Comparison of ENCODE assay signal across 19 cellular contexts in the genomic region with DNA sequence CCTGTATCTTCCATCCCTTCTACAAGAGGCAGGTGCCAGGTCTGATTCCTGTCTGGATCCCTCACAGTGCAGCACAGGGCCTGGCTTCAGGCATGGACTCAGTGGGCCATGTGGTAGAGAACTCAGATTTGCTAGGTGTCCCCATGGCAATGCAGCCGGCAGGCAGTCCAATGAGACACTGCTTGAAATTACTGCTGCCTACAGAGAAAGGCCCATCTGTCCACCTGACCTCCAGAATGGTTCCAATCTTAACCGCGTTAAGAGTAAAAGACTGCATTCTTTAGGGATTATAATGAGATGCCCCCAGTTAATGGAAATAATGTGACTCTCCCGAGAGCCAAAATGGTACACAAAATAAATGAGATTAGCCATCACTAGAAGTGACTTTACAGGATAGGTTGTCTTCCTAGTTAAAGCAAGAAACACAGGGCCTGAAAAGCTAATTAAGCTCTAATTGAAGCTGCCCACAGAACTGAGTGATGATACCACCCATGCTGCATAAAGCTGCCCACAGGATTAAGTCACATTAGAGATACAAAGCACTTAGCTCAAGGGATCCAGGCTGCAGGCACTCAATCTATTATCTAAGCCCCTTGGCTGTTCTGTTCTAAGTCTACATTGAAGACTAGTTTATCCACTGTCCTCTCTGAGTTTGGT. TPM values are rescaled to one million over a fixed set of nuclear protein-coding genes. Genes with fewer than 3 reads are reported as not detected.
DNase-seq lines count a peak whose midpoint lies in the region; ATAC-seq and TF ChIP-seq lines count a peak whose summit lies in the region.
"Had no signal": no experiment of that assay in that cellular context is flagged by ENCODE, and none has a peak within 500 bp of the region (broad histone marks: within the 10 kb centered on the region; RNA-seq: fewer than 3 reads in every experiment).

No MANE protein-coding gene starts in this region.

- H3K36me3 ChIP-seq in psoas muscle (ENCODE audit: insufficient read depth in 1 of 2, low read depth in 1 of 2), result peaks cover 4 to 10% of the 10 kb centered on the region in 2 donors
- H3K36me3 ChIP-seq: right atrium auricular region had no signal

- intact Hi-C loops in psoas muscle (cut with DNase I), result loop anchor here in 1 of 2 donors (10.0 kb wide), 1 partner anchor 52 kb away; a partner anchor contains a TSS

- TF ChIP-seq CTCF in chondrocyte (IDR thresholded peaks at IDR 0.05), result no peak
- TF ChIP-seq CTCF in psoas muscle (IDR thresholded peaks at IDR 0.05), result no peak

- no peaks in the 10 kb centered on the region for H3K27me3 Mint-ChIP-seq in chondrocyte (ENCODE audit: low read depth)
- H3K27me3 Mint-ChIP-seq: activated B cell treated with CpG ODN at 0.5 μM for 24 hours had no signal

- peaks cover 84% of the 10 kb centered on the region for H3K4me1 Mint-ChIP-seq in chondrocyte (ENCODE audit: low read depth)

- H3K4me1 ChIP-seq in psoas muscle, result peaks cover 90% of the 10 kb centered on the region

- WGBS in psoas muscle, 3 donors, result 56 to 75% (median 65%) methylated on average over 4 of the region's 4 CpGs

- in situ Hi-C loops in G401 (cut with HindIII; ENCODE audit: low sequenced_read_pairs), result no loop called here

- no peak for ATAC-seq in psoas muscle
- ATAC-seq in HG03457 (IDR thresholded peaks at IDR 0.05; ENCODE audit: unreplicated experiment), result no peak
- ATAC-seq in GM21737 (IDR thresholded peaks at IDR 0.05; ENCODE audit: unreplicated experiment), result no peak
- ATAC-seq in HG02973 (IDR thresholded peaks at IDR 0.05; ENCODE audit: unreplicated experiment), result no peak
- ATAC-seq: natural killer cell had no signal

- H3K27ac Mint-ChIP-seq in chondrocyte (ENCODE audit: unreplicated experiment), result peak overlapping the region; percentile 34
- H3K27ac Mint-ChIP-seq: activated B cell treated with CpG ODN at 0.5 μM for 24 hours; activated T-helper 1 cell treated with anti-CD3 and anti-CD28 coated beads, Interleukin-12 subunit alpha, Interleukin-12 subunit beta, Interleukin-2, Interleukin-4 antibody, amounts not matched to agents 30 ng/mL and 10 ng/mL and 1 ng/mL, durations not matched to agents 14 hours and 24 hours and 36 hours had no signal

- DNase-seq in G401 (ENCODE audit: low spot score), result peak; percentile 69
- DNase-seq in NCI-H82 treated with DMSO at 0.1 percent for 48 hours (lab: John Stamatoyannopoulos, UW; ENCODE audit: unreplicated experiment), result peak; percentile 99
- DNase-seq in chondrocyte (ENCODE audit: low spot score), result no peak
- no peak for DNase-seq in psoas muscle
- DNase-seq in cortex of kidney (lab: John Stamatoyannopoulos, UW), result no peak
- DNase-seq: activated B cell treated with CpG ODN at 0.5 μM for 24 hours; activated CD4-positive, alpha-beta T cell treated with anti-CD3 and anti-CD28 coated beads, Interleukin-2, amount 50 U/mL, for 4 hours; activated CD8-positive, alpha-beta memory T cell treated with anti-CD3 and anti-CD28 coated beads, Interleukin-2, amount 50 U/mL, for 4 hours; activated naive CD4-positive, alpha-beta T cell treated with anti-CD3 and anti-CD28 coated beads, Interleukin-2, amount 50 U/mL, for 16 hours; natural killer cell; NCI-H510A; SIG-M5; stimulated activated CD4-positive, alpha-beta T cell treated with anti-CD3 and anti-CD28 coated beads, Interleukin-4, amount 100 ng/mL, for 1 hour had no signal

- H3K9me3 Mint-ChIP-seq in chondrocyte (ENCODE audit: low read depth), result peaks cover 3% of the 10 kb centered on the region
- H3K9me3 Mint-ChIP-seq: activated B cell treated with CpG ODN at 0.5 μM for 24 hours; activated T-helper 1 cell treated with anti-CD3 and anti-CD28 coated beads, Interleukin-12 subunit alpha, Interleukin-12 subunit beta, Interleukin-2, Interleukin-4 antibody, amounts not matched to agents 30 ng/mL and 10 ng/mL and 1 ng/mL, durations not matched to agents 14 hours and 24 hours and 36 hours; natural killer cell had no signal

- H3K4me3 Mint-ChIP-seq in chondrocyte (ENCODE audit: unreplicated experiment), result no peak overlapping the region
- H3K4me3 Mint-ChIP-seq: activated B cell treated with CpG ODN at 0.5 μM for 24 hours; activated T-helper 1 cell treated with anti-CD3 and anti-CD28 coated beads, Interleukin-12 subunit alpha, Interleukin-12 subunit beta, Interleukin-2, Interleukin-4 antibody, amounts not matched to agents 30 ng/mL and 10 ng/mL and 1 ng/mL, durations not matched to agents 14 hours and 24 hours and 36 hours; natural killer cell had no signal

- peak overlapping the region; percentile 86 for H3K27ac ChIP-seq in psoas muscle

- H3K4me3 ChIP-seq in psoas muscle, result no peak overlapping the region
- H3K4me3 ChIP-seq: dorsolateral prefrontal cortex, right atrium auricular region had no signal

- no peaks in the 10 kb centered on the region for H3K9me3 ChIP-seq in psoas muscle
- H3K9me3 ChIP-seq: right atrium auricular region had no signal

- no peaks in the 10 kb centered on the region for H3K36me3 Mint-ChIP-seq in chondrocyte (ENCODE audit: low read depth)
- H3K36me3 Mint-ChIP-seq: natural killer cell had no signal

- H3K27me3 ChIP-seq in psoas muscle (ENCODE audit: insufficient read depth in 3 of 3, low read length in 2 of 3), result no peaks in the 10 kb centered on the region
- H3K27me3 ChIP-seq: dorsolateral prefrontal cortex, right atrium auricular region had no signal

RNA-seq across cellular contexts. Expression of a gene that starts 11.4 kb away (rescaled TPM):
- 29.0 and 45.3 TPM in 2 replicates for total RNA-seq in G401 (2014; rRNA removed; shearing (Covaris generic))
- total RNA-seq in chondrocyte (75.2 to 85.9 TPM (median 79.1 TPM) in 3 replicates), psoas muscle (10 to 100 TPM; 27.2 to 36.7 (median 30.3) TPM)
- polyA plus RNA-seq in psoas muscle, result 10 to 100 TPM; 26.9 to 31.2 (median 27.0) TPM

RNA-seq across cellular contexts. Expression of a gene that starts 26.2 kb away (rescaled TPM):
- total RNA-seq in G401 (2014; rRNA removed; shearing (Covaris generic)), result 96.6 and 166 TPM in 2 replicates
- total RNA-seq in chondrocyte (77.2 to 79.0 TPM (median 78.6 TPM) in 3 replicates), psoas muscle (10 to 100 TPM; 37.2 to 41.0 (median 40.2) TPM)
- 10 to 100 TPM; 45.6 to 71.6 (median 57.3) TPM for polyA plus RNA-seq in psoas muscle

RNA-seq across cellular contexts. Expression of a gene that starts 33.3 kb away (rescaled TPM):
- total RNA-seq in G401 (2014; rRNA removed; shearing (Covaris generic)), result 0.85 and 6.3 TPM in 2 replicates
- 4.7 to 7.7 TPM (median 7.5 TPM) in 3 replicates for total RNA-seq in chondrocyte
- 1 to 10 TPM; 2.4 to 5.4 (median 3.1) TPM for total RNA-seq in psoas muscle
- 1 to 10 TPM in 2 of 3 donors, under 1 TPM in 1; 0.44 to 5.0 (median 3.8) TPM for polyA plus RNA-seq in psoas muscle

RNA-seq across cellular contexts. Expression of a gene that starts 45.5 kb away (rescaled TPM):
- 297 and 299 TPM in 2 replicates for total RNA-seq in G401 (2014; rRNA removed; shearing (Covaris generic))
- total RNA-seq in chondrocyte (563 to 633 TPM (median 613 TPM) in 3 replicates), psoas muscle (100 to 1,000 TPM; 134 to 221 (median 161) TPM)
- 100 to 1,000 TPM; 174 to 254 (median 221) TPM for polyA plus RNA-seq in psoas muscle

RNA-seq across cellular contexts. Expression of a gene that starts 49.1 kb away (rescaled TPM):
- total RNA-seq in G401 (2014; rRNA removed; shearing (Covaris generic)), result 126 and 127 TPM in 2 replicates
- total RNA-seq in chondrocyte, result 290 to 299 TPM (median 293 TPM) in 3 replicates
- total RNA-seq in psoas muscle, result 10 to 100 TPM; 47.5 to 71.9 (median 56.7) TPM
- polyA plus RNA-seq in psoas muscle, result 100 to 1,000 TPM in 2 of 3 donors, 10 to 100 TPM in 1; 78.3 to 185 (median 115) TPM

Comparison
In these comparisons a context has a peak if more than half of its experiments do, and no peak if none do; other contexts are left out.
1. DNase-seq: peak in G401 (single experiment) and NCI-H82 treated with DMSO at 0.1 percent for 48 hours (single experiment); none in chondrocyte (single experiment), psoas muscle (0 of 2) and cortex of kidney (single experiment).